Comparison of ENCODE assay signal across 21 cellular contexts in genomic region chr11:102426570-102426969, GRCh38. TPM values are rescaled to one million over a fixed set of nuclear protein-coding genes. Genes with fewer than 3 reads are reported as not detected.
DNase-seq lines count a peak whose midpoint lies in the region; ATAC-seq and TF ChIP-seq lines count a peak whose summit lies in the region.
"Had no signal": no experiment of that assay in that cellular context is flagged by ENCODE, and none has a peak within 500 bp of the region (broad histone marks: within the 10 kb centered on the region; RNA-seq: fewer than 3 reads in every experiment).

No MANE protein-coding gene starts in this region.

- H3K36me3 ChIP-seq in upper lobe of left lung: no peaks in the 10 kb centered on the region

- H3K9me3 ChIP-seq in upper lobe of left lung: no peaks in the 10 kb centered on the region
- H3K9me3 ChIP-seq: BE2C had no signal

- no peaks in the 10 kb centered on the region for H3K9me3 Mint-ChIP-seq in activated naive CD4-positive, alpha-beta T cell treated with anti-CD3 and anti-CD28 coated beads, Interleukin-2, amount 50 U/mL, for 24 hours
- H3K9me3 Mint-ChIP-seq in activated naive CD4-positive, alpha-beta T cell treated with anti-CD3 and anti-CD28 coated beads, Interleukin-2, amount 10 ng/mL, durations not matched to agents 7 days and 5 days: peaks cover under 1% of the 10 kb centered on the region
- H3K9me3 Mint-ChIP-seq in activated T-helper 17 cell treated with anti-CD3 and anti-CD28 coated beads, Interleukin-2, amount 50 U/mL, for 72 hours: no peaks in the 10 kb centered on the region
- H3K9me3 Mint-ChIP-seq: CD4-positive, alpha-beta memory T cell had no signal

- H3K4me1 Mint-ChIP-seq in activated naive CD4-positive, alpha-beta T cell treated with anti-CD3 and anti-CD28 coated beads, Interleukin-2, amount 50 U/mL, for 24 hours: peaks cover 93% of the 10 kb centered on the region
- peaks cover 78% of the 10 kb centered on the region for H3K4me1 Mint-ChIP-seq in activated naive CD4-positive, alpha-beta T cell treated with anti-CD3 and anti-CD28 coated beads, Interleukin-2, amount 10 ng/mL, durations not matched to agents 7 days and 5 days
- H3K4me1 Mint-ChIP-seq in activated T-helper 17 cell treated with anti-CD3 and anti-CD28 coated beads, Interleukin-2, amount 50 U/mL, for 72 hours: peaks cover 66% of the 10 kb centered on the region

- peaks cover 10 to 38% (median 21%) of the 10 kb centered on the region in 4 donors for H3K4me1 ChIP-seq in upper lobe of left lung

- TF ChIP-seq EP300 in upper lobe of left lung (IDR thresholded peaks at IDR 0.05): no peak

- H3K36me3 Mint-ChIP-seq in activated naive CD4-positive, alpha-beta T cell treated with anti-CD3 and anti-CD28 coated beads, Interleukin-2, amount 50 U/mL, for 24 hours: peaks cover 15% of the 10 kb centered on the region
- peaks cover 64% of the 10 kb centered on the region for H3K36me3 Mint-ChIP-seq in activated naive CD4-positive, alpha-beta T cell treated with anti-CD3 and anti-CD28 coated beads, Interleukin-2, amount 10 ng/mL, durations not matched to agents 7 days and 5 days
- peaks cover 76% of the 10 kb centered on the region for H3K36me3 Mint-ChIP-seq in activated T-helper 17 cell treated with anti-CD3 and anti-CD28 coated beads, Interleukin-2, amount 50 U/mL, for 72 hours (ENCODE audit: low read depth)

- ATAC-seq in activated T-helper 17 cell treated with anti-CD3 and anti-CD28 coated beads, Interleukin-2, amount 50 U/mL, for 72 hours (replicated peaks): no peak
- ATAC-seq in upper lobe of left lung (ENCODE audit: low FRiP score in 2 of 2): no peak

- H3K27me3 Mint-ChIP-seq in activated naive CD4-positive, alpha-beta T cell treated with anti-CD3 and anti-CD28 coated beads, Interleukin-2, amount 50 U/mL, for 24 hours: no peaks in the 10 kb centered on the region
- H3K27me3 Mint-ChIP-seq in activated naive CD4-positive, alpha-beta T cell treated with anti-CD3 and anti-CD28 coated beads, Interleukin-2, amount 10 ng/mL, durations not matched to agents 7 days and 5 days: no peaks in the 10 kb centered on the region
- H3K27me3 Mint-ChIP-seq in activated T-helper 17 cell treated with anti-CD3 and anti-CD28 coated beads, Interleukin-2, amount 50 U/mL, for 72 hours: no peaks in the 10 kb centered on the region
- H3K27me3 Mint-ChIP-seq: CD4-positive, alpha-beta memory T cell had no signal

- H3K27ac ChIP-seq in layer of hippocampus (ENCODE audit: low read depth, low read length) (peak overlapping the region; percentile 72), upper lobe of left lung (peak overlapping the region in 1 of 4 donors; percentile 38)
- H3K27ac ChIP-seq: KMS-11 had no signal

- H3K4me3 Mint-ChIP-seq in activated naive CD4-positive, alpha-beta T cell treated with anti-CD3 and anti-CD28 coated beads, Interleukin-2, amount 50 U/mL, for 24 hours: no peak overlapping the region
- H3K4me3 Mint-ChIP-seq in activated naive CD4-positive, alpha-beta T cell treated with anti-CD3 and anti-CD28 coated beads, Interleukin-2, amount 10 ng/mL, durations not matched to agents 7 days and 5 days: no peak overlapping the region
- H3K4me3 Mint-ChIP-seq in activated T-helper 17 cell treated with anti-CD3 and anti-CD28 coated beads, Interleukin-2, amount 50 U/mL, for 72 hours: no peak overlapping the region
- H3K4me3 Mint-ChIP-seq: H9 had no signal

- DNase-seq in activated naive CD4-positive, alpha-beta T cell treated with anti-CD3 and anti-CD28 coated beads, Interleukin-2, amount 10 ng/mL, durations not matched to agents 7 days and 5 days: no peak
- no peak for DNase-seq in activated CD4-positive, CD25-positive, alpha-beta regulatory T cell treated with anti-CD3 and anti-CD28 coated beads, Interleukin-2, amount 50 U/mL, for 72 hours
- DNase-seq in upper lobe of left lung (no peak), NCI-H2029 treated with DMSO at 0.1 percent for 48 hours (lab: John Stamatoyannopoulos, UW) (no peak)
- DNase-seq: BE2C; Calu3; CD4-positive, alpha-beta memory T cell; DMS53; EL; H9; NCI-H1417 treated with DMSO at 0.1 percent for 48 hours; NCI-H187 treated with DMSO at 0.1 percent for 48 hours; NCI-H226; NCI-H524; NCI-H82; RPMI8226; SIG-M5 had no signal

- CTCF ChIA-PET in activated naive CD4-positive, alpha-beta T cell treated with anti-CD3 and anti-CD28 coated beads, Interleukin-2, amount 10 ng/mL, durations not matched to agents 7 days and 5 days (lab: Charles Lee): interaction anchor here (0.9 to 1.0 kb wide), 2 partner anchors 69 to 84 kb away, joined by 3 to 4 read pairs; no protein-coding TSS in a partner anchor

- no peak overlapping the region for H3K4me3 ChIP-seq in upper lobe of left lung

- peak overlapping the region; percentile 100 for H3K27ac Mint-ChIP-seq in activated naive CD4-positive, alpha-beta T cell treated with anti-CD3 and anti-CD28 coated beads, Interleukin-2, amount 50 U/mL, for 24 hours
- no peak overlapping the region for H3K27ac Mint-ChIP-seq in activated naive CD4-positive, alpha-beta T cell treated with anti-CD3 and anti-CD28 coated beads, Interleukin-2, amount 10 ng/mL, durations not matched to agents 7 days and 5 days
- peak overlapping the region; percentile 81 for H3K27ac Mint-ChIP-seq in activated T-helper 17 cell treated with anti-CD3 and anti-CD28 coated beads, Interleukin-2, amount 50 U/mL, for 72 hours

- H3K27me3 ChIP-seq in layer of hippocampus (ENCODE audit: control insufficient read depth, insufficient read depth, low read length): no peaks in the 10 kb centered on the region
- H3K27me3 ChIP-seq in upper lobe of left lung: no peaks in the 10 kb centered on the region
- H3K27me3 ChIP-seq: BE2C had no signal

- TF ChIP-seq POLR2A in upper lobe of left lung (IDR thresholded peaks at IDR 0.05): no peak

- TF ChIP-seq CTCF in upper lobe of left lung (IDR thresholded peaks at IDR 0.05): no peak

RNA-seq across cellular contexts. Expression of gene TMEM123, which starts 26.0 kb away (rescaled TPM):
- 100 to 1,000 TPM; 140 to 209 TPM for total RNA-seq in activated T-helper 17 cell treated with anti-CD3 and anti-CD28 coated beads, Interleukin-2, amount 50 U/mL, for 72 hours
- 100 to 1,000 TPM in 4 of 6 donors, 10 to 100 TPM in 2; 55.5 to 200 (median 121) TPM for total RNA-seq in upper lobe of left lung
